19 cellular contexts compared by ENCODE assay signal in genomic region chr7:22586101-22586805, GRCh38.
DNase-seq lines count a peak whose midpoint lies in the region; ATAC-seq, FAIRE-seq and TF ChIP-seq lines count a peak whose summit lies in the region.
"Had no signal": no experiment of that assay in that cellular context is flagged by ENCODE, and none has a peak within 500 bp of the region (broad histone marks: within the 10 kb centered on the region; RNA-seq: fewer than 3 reads in every experiment).

No MANE protein-coding gene starts in this region.

- H2AFZ ChIP-seq in endothelial cell of umbilical vein (ENCODE audit: low read depth, low read length), result no peak overlapping the region

- no peak for TF ChIP-seq POLR2A in endothelial cell of umbilical vein (IDR thresholded peaks at IDR 0.05; ENCODE audit: low read depth, low read length)

- H3K9me1 ChIP-seq in endothelial cell of umbilical vein (replicated peaks; ENCODE audit: control insufficient read depth, extremely low read depth, insufficient read depth, low read length), result no peaks in the 10 kb centered on the region

- no peaks in the 10 kb centered on the region for H3K79me2 ChIP-seq in endothelial cell of umbilical vein (ENCODE audit: control insufficient read depth, insufficient read depth, low read length)

- peak overlapping the region; percentile 81 for H3K9ac ChIP-seq in endothelial cell of umbilical vein (replicated peaks; ENCODE audit: extremely low read depth, insufficient read depth, low read length)

- POLR2A ChIA-PET in endothelial cell of umbilical vein (lab: Charles Lee), result interaction anchor here (1.3 to 2.8 kb wide), 2 partner anchors 25 to 141 kb away, joined by 4 to 9 read pairs; partner anchors contain the start of gene IL6

- no peaks in the 10 kb centered on the region for H3K9me3 ChIP-seq in endothelial cell of umbilical vein (replicated peaks; ENCODE audit: control insufficient read depth, insufficient read depth, low read length)
- H3K9me3 ChIP-seq: SJCRH30 had no signal

- dilution Hi-C loops in endothelial cell of umbilical vein (cut with MboI; ENCODE audit: extremely low pct_ligation_motif_present, low sequenced_read_pairs), result no loop called here

- no TSS peak for BruUV-seq in endothelial cell of umbilical vein (replicated peaks; lab: Mats Ljungman, UMichigan)

- H3K4me3 ChIP-seq in endothelial cell of umbilical vein (replicated peaks in 1 of 3; ENCODE audit: insufficient read depth in 1 of 3, low read depth in 1 of 3, low read length in 3 of 3), result no peak overlapping the region
- H3K4me3 ChIP-seq: SJCRH30 had no signal

- no peak for ATAC-seq in HG02938 (IDR thresholded peaks at IDR 0.05; ENCODE audit: unreplicated experiment)
- ATAC-seq: activated CD8-positive, alpha-beta T cell treated with anti-CD3 and anti-CD28 coated beads for 36 hours; esophagus mucosa; sciatic nerve had no signal

- peak overlapping the region; percentile 87 for H3K4me2 ChIP-seq in endothelial cell of umbilical vein (ENCODE audit: insufficient read depth, low read length)

- DNase-seq in NCI-H1417 (lab: John Stamatoyannopoulos, UW) (peak in 2 of 3 experiments; percentile 13 to 50), NCI-H1417 treated with DMSO at 0.1 percent for 48 hours (lab: John Stamatoyannopoulos, UW) (no peak), M059J (ENCODE audit: low read depth) (peak; percentile 77), endothelial cell of umbilical vein (ENCODE audit: low read depth, low spot score) (peak; percentile 74), renal cortical epithelial cell (ENCODE audit: low read depth) (peak; percentile 85), NCI-H510A treated with DMSO at 0.1 percent for 48 hours (lab: John Stamatoyannopoulos, UW) (no peak)
- DNase-seq in activated CD8-positive, alpha-beta memory T cell treated with anti-CD3 and anti-CD28 coated beads for 24 hours, result no peak
- DNase-seq: activated CD8-positive, alpha-beta T cell treated with anti-CD3 and anti-CD28 coated beads for 36 hours; activated naive CD4-positive, alpha-beta T cell treated with anti-CD3 and anti-CD28 coated beads, Interleukin-2, amount 50 U/mL, for 16 hours; COR-L47; NCI-H2081; SJCRH30; stimulated activated CD4-positive, alpha-beta T cell treated with anti-CD3 and anti-CD28 coated beads, Interleukin-4, amount 100 ng/mL, for 4 hours; stimulated activated naive CD4-positive, alpha-beta T cell treated with Interleukin-2 at 50 U/mL for 16 hours had no signal

- no peak for TF ChIP-seq CTCF in endothelial cell of umbilical vein (IDR thresholded peaks at IDR 0.05; ENCODE audit: extremely low read depth in 1 of 2, insufficient read depth in 1 of 2, low read depth in 1 of 2, low read length in 2 of 2)

- H3K27me3 ChIP-seq in endothelial cell of umbilical vein (ENCODE audit: control insufficient read depth in 2 of 2, insufficient read depth in 2 of 2, low read length in 2 of 2), result no peaks in the 10 kb centered on the region

- H4K20me1 ChIP-seq in endothelial cell of umbilical vein (replicated peaks; ENCODE audit: control insufficient read depth, extremely low read depth, insufficient read depth, low read length), result no peaks in the 10 kb centered on the region

- intact Hi-C loops in endothelial cell of umbilical vein (cut with micrococcal nuclease), result loop anchor here (10.0 kb wide), 2 partner anchors 141 to 371 kb away; no protein-coding TSS in a partner anchor

- CTCF ChIA-PET in endothelial cell of umbilical vein (lab: Charles Lee), result interaction anchor here (0.8 to 7.5 kb wide), 16 partner anchors 8 to 274 kb away, joined by 3 to 130 read pairs (median 4); partner anchors contain the start of gene IL6

- peaks cover 74% of the 10 kb centered on the region for H3K4me1 ChIP-seq in endothelial cell of umbilical vein (ENCODE audit: control insufficient read depth, extremely low read depth, insufficient read depth, low read length)
- H3K4me1 ChIP-seq: SJCRH30 had no signal

- no peaks in the 10 kb centered on the region for H3K36me3 ChIP-seq in endothelial cell of umbilical vein (ENCODE audit: control insufficient read depth in 2 of 2, extremely low read depth in 1 of 2, insufficient read depth in 2 of 2, low read length in 2 of 2)
- H3K36me3 ChIP-seq: SJCRH30 had no signal

- peak overlapping the region; percentile 95 for H3K27ac ChIP-seq in endothelial cell of umbilical vein (ENCODE audit: insufficient read depth, low read depth, low read length)
- H3K27ac ChIP-seq: 22Rv1, HL-60, SJCRH30 had no signal

- FAIRE-seq in endothelial cell of umbilical vein (lab: Jason Lieb, UNC), result peak; percentile 24

TF ChIP-seq in endothelial cell of umbilical vein, 7 proteins besides CTCF, POLR2A, EP300 and RAD21:
- no peak for TF ChIP-seq EZH2 (IDR thresholded peaks at IDR 0.05; ENCODE audit: borderline replicate concordance, low read depth, low read length, severe bottlenecking)
- TF ChIP-seq MAX (IDR thresholded peaks at IDR 0.05; ENCODE audit: insufficient read depth, insufficient read length), result no peak
- no peak for TF ChIP-seq FOS (IDR thresholded peaks at IDR 0.05; ENCODE audit: borderline replicate concordance, insufficient read depth, low read length)
- no peak for TF ChIP-seq MYC (IDR thresholded peaks at IDR 0.05; ENCODE audit: low read depth, low read length)
- TF ChIP-seq POLR2AphosphoS5 (IDR thresholded peaks at IDR 0.05; ENCODE audit: insufficient read depth, low read depth, low read length), result no peak
- no peak for TF ChIP-seq JUN (IDR thresholded peaks at IDR 0.05; ENCODE audit: borderline replicate concordance, insufficient read depth, insufficient read length, low read depth)
- no peak for TF ChIP-seq GATA2 (IDR thresholded peaks at IDR 0.05; ENCODE audit: insufficient read depth, insufficient read length, low read depth, low read length)
TF ChIP-seq in endothelial cell of umbilical vein: peak in this region for 0.

Comparison
In these comparisons a context has a peak if more than half of its experiments do, and no peak if none do; other contexts are left out.
1. DNase-seq: peak in NCI-H1417 (2 of 3), M059J (single experiment), endothelial cell of umbilical vein (single experiment) and renal cortical epithelial cell (single experiment); none in NCI-H1417 treated with DMSO at 0.1 percent for 48 hours (single experiment), activated CD8-positive, alpha-beta memory T cell treated with anti-CD3 and anti-CD28 coated beads for 24 hours (single experiment) and NCI-H510A treated with DMSO at 0.1 percent for 48 hours (single experiment).